20 cellular contexts compared by ENCODE assay signal in genomic region chr5:81408496-81408895, GRCh38. TPM values are rescaled to one million over a fixed set of nuclear protein-coding genes. Genes with fewer than 3 reads are reported as not detected.
A peak's percentile ranks its signal among the peaks of the same experiment; 100 is the strongest.
DNase-seq lines count a peak whose midpoint lies in the region; ATAC-seq and TF ChIP-seq lines count a peak whose summit lies in the region.
"Had no signal": no experiment of that assay in that cellular context is flagged by ENCODE, and none has a peak within 500 bp of the region (broad histone marks: within the 10 kb centered on the region; RNA-seq: fewer than 3 reads in every experiment).

No MANE protein-coding gene starts in this region.

- no peak for TF ChIP-seq CTCF in choroid plexus epithelial cell (conservative IDR thresholded peaks at IDR 0.05; ENCODE audit: low read depth, low read length)

- H3K4me3 ChIP-seq in choroid plexus epithelial cell (ENCODE audit: low read depth, low read length) = no peak overlapping the region
- H3K4me3 ChIP-seq: Peyer's patch had no signal

- DNase-seq in GM03348 (ENCODE audit: low spot score) = peak; percentile 38
- DNase-seq in choroid plexus epithelial cell (ENCODE audit: low read depth) = peak; percentile 25
- peak; percentile 8 for DNase-seq in myocyte (ENCODE audit: low read depth)
- no peak for DNase-seq in SKM-1 treated with dmso at 0.1 percent for 144 hours (lab: John Stamatoyannopoulos, UW; ENCODE audit: unreplicated experiment)
- no peak for DNase-seq in left cardiac atrium
- DNase-seq in stimulated activated naive CD8-positive, alpha-beta T cell treated with anti-CD3 and anti-CD28 coated beads, Interleukin-15, Interleukin-2, amounts not matched to agents 100 U/mL and 50 U/mL, for 24 hours = no peak
- no peak for DNase-seq in hippocampal formation (lab: John Stamatoyannopoulos, UW)
- DNase-seq: ACHN; CD8-positive, alpha-beta memory T cell; GDM1; NCI-H1105 treated with DMSO at 0.1 percent for 48 hours; NCI-H1694; NCI-H2081; NCI-H2171; NCI-H345; NCI-H526; Peyer's patch had no signal

- intact Hi-C loops in left cardiac atrium (cut with DNase I) = no loop called here

- ATAC-seq in left cardiac atrium = no peak
- no peak for ATAC-seq in stimulated activated naive CD8-positive, alpha-beta T cell treated with anti-CD3 and anti-CD28 coated beads, Interleukin-15, Interleukin-2, amounts not matched to agents 100 U/mL and 50 U/mL, for 24 hours

RNA-seq across cellular contexts. Expression of gene ACOT12, which starts 14.6 kb away (rescaled TPM):
- not detected in 2 replicates for total RNA-seq in myocyte
- polyA plus RNA-seq in myocyte (2012) = not detected
- not detected for total RNA-seq in left cardiac atrium
- total RNA-seq: CD8-positive, alpha-beta memory T cell; Daoy; H4 had no signal
- polyA plus RNA-seq: CD8-positive, alpha-beta memory T cell; IgD-negative memory B cell had no signal

Comparison
In these comparisons a context has a peak if more than half of its experiments do, and no peak if none do; other contexts are left out.
1. DNase-seq: peak in GM03348 (single experiment), choroid plexus epithelial cell (single experiment) and myocyte (single experiment); none in SKM-1 treated with dmso at 0.1 percent for 144 hours (single experiment), left cardiac atrium (single experiment), stimulated activated naive CD8-positive, alpha-beta T cell treated with anti-CD3 and anti-CD28 coated beads, Interleukin-15, Interleukin-2, amounts not matched to agents 100 U/mL and 50 U/mL, for 24 hours (single experiment) and hippocampal formation (0 of 2).